20 cellular contexts compared by ENCODE assay signal in the genomic region with DNA sequence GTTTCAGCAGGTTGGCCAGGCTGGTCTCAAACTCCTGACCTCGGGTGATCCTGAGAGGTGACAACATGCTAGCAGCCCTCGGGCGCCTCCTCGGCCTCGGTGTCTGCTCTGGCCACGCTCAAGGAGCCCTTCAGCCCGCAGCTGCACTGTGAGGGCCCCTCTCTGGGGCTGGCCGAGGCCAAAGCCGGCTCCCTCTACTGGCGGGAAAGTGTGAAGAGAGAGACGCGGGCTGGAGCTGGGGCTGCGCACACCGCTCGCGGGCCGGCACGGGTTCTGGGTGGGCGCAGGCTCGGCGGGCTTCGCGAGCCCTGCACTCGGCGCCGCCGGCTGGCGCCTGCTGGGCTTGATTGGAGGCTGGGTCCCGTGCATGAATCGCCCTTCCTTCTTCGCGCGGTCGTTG.
DNase-seq lines count a peak whose midpoint lies in the region; ATAC-seq and TF ChIP-seq lines count a peak whose summit lies in the region.
"Had no signal": no experiment of that assay in that cellular context is flagged by ENCODE, and none has a peak within 500 bp of the region (broad histone marks: within the 10 kb centered on the region; RNA-seq: fewer than 3 reads in every experiment).

No MANE protein-coding gene starts in this region.

- H2BK15ac ChIP-seq in mesendoderm (replicated peaks; ENCODE audit: low read depth) = no peak overlapping the region

- H3K9me3 ChIP-seq in DOHH2 (ENCODE audit: control insufficient read depth, insufficient read depth, low read length) (peaks cover 5% of the 10 kb centered on the region; the same call in 1 of the 2 replicates), HUES64 (ENCODE audit: insufficient read depth, low read depth, low read length) (0 out of 2 replicates have a peak, but pooled peaks cover 7% of the 10 kb centered on the region)

- H3K56ac ChIP-seq in mesendoderm (ENCODE audit: low read length) = peak overlapping the region; percentile 76

- DNase-seq in epithelial cell of esophagus (ENCODE audit: low read depth) = no peak
- DNase-seq in mesendoderm = peak; percentile 92
- no peak for DNase-seq in NCI-H524 (lab: John Stamatoyannopoulos, UW)
- no peak for DNase-seq in dedifferentiated amniotic fluid mesenchymal stem cell (ENCODE audit: extremely low spot score)
- DNase-seq: activated CD4-positive, CD25-positive, alpha-beta regulatory T cell treated with anti-CD3 and anti-CD28 coated beads, Interleukin-2, amount 50 U/mL, for 72 hours; activated CD8-positive, alpha-beta memory T cell treated with anti-CD3 and anti-CD28 coated beads, Interleukin-2, amount 10 ng/mL, durations not matched to agents 7 days and 5 days; caudate nucleus; effector CD8-positive, alpha-beta T cell; HCEC 1CT; left ventricle myocardium superior; NCI-H1048; NCI-H2107; NCI-H526 treated with DMSO at 0.1 percent for 48 hours; stimulated activated CD4-positive, alpha-beta T cell treated with anti-CD3 and anti-CD28 coated beads, Interleukin-2, amount 100 ng/mL, for 48 hours had no signal

- no peak overlapping the region for H3K4ac ChIP-seq in mesendoderm (ENCODE audit: low read depth, low read length)

- no peaks in the 10 kb centered on the region for H3K9me2 ChIP-seq in DOHH2 (replicated peaks; ENCODE audit: control insufficient read depth, low read length)

- no peak overlapping the region for H2AK5ac ChIP-seq in mesendoderm (ENCODE audit: low read length)

- H4K20me1 ChIP-seq in DOHH2 (ENCODE audit: control insufficient read depth, insufficient read depth, low read depth, low read length) = no peaks in the 10 kb centered on the region

- no peak overlapping the region for H4K5ac ChIP-seq in mesendoderm (ENCODE audit: low read length)

- H3K4me1 ChIP-seq in DOHH2 (ENCODE audit: control insufficient read depth, low read length) (no peaks in the 10 kb centered on the region), HUES64 (ENCODE audit: insufficient read depth, low read length) (no peaks in the 10 kb centered on the region), mesendoderm (ENCODE audit: control insufficient read depth, low read depth, low read length) (no peaks in the 10 kb centered on the region)

- ATAC-seq in GM19023 (IDR thresholded peaks at IDR 0.05; ENCODE audit: unreplicated experiment) = no peak
- no peak for ATAC-seq in GM21526 (IDR thresholded peaks at IDR 0.05; ENCODE audit: low FRiP score, unreplicated experiment)
- ATAC-seq: activated CD8-positive, alpha-beta memory T cell treated with anti-CD3 and anti-CD28 coated beads, Interleukin-2, amount 10 ng/mL, durations not matched to agents 7 days and 5 days; left ventricle myocardium superior had no signal

- H3K79me1 ChIP-seq in mesendoderm (ENCODE audit: low read length) = no peaks in the 10 kb centered on the region

- H3K4me3 ChIP-seq in DOHH2 (ENCODE audit: low read length) = no peak overlapping the region
- H3K4me3 ChIP-seq in HUES64 (ENCODE audit: low read length) = peak overlapping the region; percentile 19; the same call in 1 of the 2 replicates
- H3K4me3 ChIP-seq in epithelial cell of esophagus (ENCODE audit: low read length) = no peak overlapping the region
- no peak overlapping the region for H3K4me3 ChIP-seq in mesendoderm (ENCODE audit: low read length)

- no peak overlapping the region for H2BK120ac ChIP-seq in mesendoderm (ENCODE audit: low read depth, low read length)

- H3K27ac ChIP-seq in DOHH2 (ENCODE audit: low read depth, low read length) = no peak overlapping the region
- no peak overlapping the region for H3K27ac ChIP-seq in HUES64 (ENCODE audit: low read depth, low read length)
- H3K27ac ChIP-seq in mesendoderm (ENCODE audit: low read depth, low read length) = no peak overlapping the region
- H3K27ac ChIP-seq: HL-60, KMS-11 had no signal

- H3K23ac ChIP-seq in mesendoderm (ENCODE audit: low read length) = no peak overlapping the region

- no peaks in the 10 kb centered on the region for H3F3A ChIP-seq in DOHH2 (ENCODE audit: control insufficient read depth, insufficient read depth)

- TF ChIP-seq CTCF in DOHH2 (IDR thresholded peaks at IDR 0.05; ENCODE audit: low read depth, low read length, poor library complexity, severe bottlenecking) (peak; percentile 14), epithelial cell of esophagus (IDR thresholded peaks at IDR 0.05; ENCODE audit: insufficient read depth, low read depth, low read length, missing control alignments) (peak; percentile 2)

- H3K79me2 ChIP-seq in DOHH2 (ENCODE audit: control insufficient read depth, low read length) (no peaks in the 10 kb centered on the region), mesendoderm (ENCODE audit: control insufficient read depth, insufficient read depth, low read length) (no peaks in the 10 kb centered on the region)

- H3K9ac ChIP-seq in HUES64 (ENCODE audit: low read depth, low read length) = no peak overlapping the region
- no peak overlapping the region for H3K9ac ChIP-seq in mesendoderm (ENCODE audit: low read length)
- H3K9ac ChIP-seq: KMS-11 had no signal

- H3K27me3 ChIP-seq in DOHH2 (ENCODE audit: control insufficient read depth, low read length) (no peaks in the 10 kb centered on the region), HUES64 (ENCODE audit: insufficient read depth, low read length) (no peaks in the 10 kb centered on the region), mesendoderm (ENCODE audit: insufficient read depth, low read length, poor library complexity) (no peaks in the 10 kb centered on the region)

- peak overlapping the region; percentile 20 for H3K18ac ChIP-seq in mesendoderm (ENCODE audit: low read length)

- no peak overlapping the region for H2BK5ac ChIP-seq in mesendoderm (ENCODE audit: low read length)

- 82% methylated on average over 34 of the region's 34 CpGs for WGBS in HUES64
- WGBS in mesendoderm (ENCODE audit: extremely low coverage, insufficient coverage, low lambda C conversion rate) = no CpG with 5 or more reads among the region's 34 CpGs

- H3K36me3 ChIP-seq in DOHH2 (ENCODE audit: control insufficient read depth, low read length) (no peaks in the 10 kb centered on the region), HUES64 (ENCODE audit: insufficient read depth, low read length) (no peaks in the 10 kb centered on the region), mesendoderm (ENCODE audit: control insufficient read depth, insufficient read depth, low read length) (no peaks in the 10 kb centered on the region)

- H3K4me2 ChIP-seq in DOHH2 (ENCODE audit: low read length) (no peak overlapping the region), mesendoderm (ENCODE audit: low read length) (peak overlapping the region; percentile 18)
- H3K4me2 ChIP-seq: KMS-11 had no signal

- H4K8ac ChIP-seq in mesendoderm (ENCODE audit: low read depth, low read length) = no peak overlapping the region
